In genomic region chr15:93286456-93286855, GRCh38 we compare ENCODE assay signal across 17 cellular contexts.
DNase-seq lines count a peak whose midpoint lies in the region; ATAC-seq and TF ChIP-seq lines count a peak whose summit lies in the region.
"Had no signal": no experiment of that assay in that cellular context is flagged by ENCODE, and none has a peak within 500 bp of the region (broad histone marks: within the 10 kb centered on the region; RNA-seq: fewer than 3 reads in every experiment).

No MANE protein-coding gene starts in this region.

- H2AK5ac ChIP-seq in mesendoderm (ENCODE audit: low read length), result no peak overlapping the region

- no peaks in the 10 kb centered on the region for H3K27me3 ChIP-seq in breast epithelium
- no peaks in the 10 kb centered on the region for H3K27me3 ChIP-seq in SJSA1 (replicated peaks)
- H3K27me3 ChIP-seq in mesendoderm (ENCODE audit: insufficient read depth, low read length, poor library complexity), result no peaks in the 10 kb centered on the region
- H3K27me3 ChIP-seq in gastroesophageal sphincter, result no peaks in the 10 kb centered on the region
- H3K27me3 ChIP-seq: BLaER1 treated with 17β-estradiol and CSF1 and Interleukin-3, amounts not matched to agents 10 nM and 100 nM had no signal

- no peak overlapping the region for H2BK5ac ChIP-seq in mesendoderm (ENCODE audit: low read length)

- no peaks in the 10 kb centered on the region for H3K9me3 ChIP-seq in breast epithelium
- no peaks in the 10 kb centered on the region for H3K9me3 ChIP-seq in SJSA1 (replicated peaks)
- H3K9me3 ChIP-seq in gastroesophageal sphincter, result no peaks in the 10 kb centered on the region

- H3K4me1 ChIP-seq in breast epithelium, result no peaks in the 10 kb centered on the region
- H3K4me1 ChIP-seq in SJSA1 (replicated peaks), result peaks cover 16% of the 10 kb centered on the region
- no peaks in the 10 kb centered on the region for H3K4me1 ChIP-seq in mesendoderm (ENCODE audit: control insufficient read depth, low read depth, low read length)
- peaks cover 0 to 10% (median 0%) of the 10 kb centered on the region in 3 donors for H3K4me1 ChIP-seq in gastroesophageal sphincter

- no peak overlapping the region for H4K8ac ChIP-seq in mesendoderm (ENCODE audit: low read depth, low read length)

- no peak overlapping the region for H2BK15ac ChIP-seq in mesendoderm (replicated peaks; ENCODE audit: low read depth)

- intact Hi-C loops in breast epithelium (cut with DNase I; ENCODE audit: low total_unique reads), result no loop called here

- no peak overlapping the region for H3K9ac ChIP-seq in mesendoderm (ENCODE audit: low read length)
- H3K9ac ChIP-seq: BLaER1 treated with 17β-estradiol and CSF1 and Interleukin-3, amounts not matched to agents 10 nM and 100 nM had no signal

- H3K4me2 ChIP-seq in mesendoderm (ENCODE audit: low read length), result no peak overlapping the region

- no peak overlapping the region for H3K27ac ChIP-seq in breast epithelium
- 0 out of 2 replicates have a peak overlapping the region, but pooled peaks have one; percentile 26 for H3K27ac ChIP-seq in SJSA1
- H3K27ac ChIP-seq in mesendoderm (ENCODE audit: low read depth, low read length), result no peak overlapping the region
- no peak overlapping the region for H3K27ac ChIP-seq in gastroesophageal sphincter

- no peak overlapping the region for H4K5ac ChIP-seq in mesendoderm (ENCODE audit: low read length)

- no peak for TF ChIP-seq EP300 in gastroesophageal sphincter (IDR thresholded peaks at IDR 0.05)

- H2BK120ac ChIP-seq in mesendoderm (ENCODE audit: low read depth, low read length), result no peak overlapping the region

- no peak overlapping the region for H3K18ac ChIP-seq in mesendoderm (ENCODE audit: low read length)

- H3K23ac ChIP-seq in mesendoderm (ENCODE audit: low read length), result no peak overlapping the region

- no peak overlapping the region for H3K4ac ChIP-seq in mesendoderm (ENCODE audit: low read depth, low read length)

- H3K79me2 ChIP-seq in mesendoderm (ENCODE audit: control insufficient read depth, insufficient read depth, low read length), result no peaks in the 10 kb centered on the region

- no peak overlapping the region for H3K4me3 ChIP-seq in breast epithelium
- H3K4me3 ChIP-seq in SJSA1, result no peak overlapping the region
- no peak overlapping the region for H3K4me3 ChIP-seq in mesendoderm (ENCODE audit: low read length)
- no peak overlapping the region for H3K4me3 ChIP-seq in gastroesophageal sphincter
- H3K4me3 ChIP-seq: BLaER1 treated with 17β-estradiol and CSF1 and Interleukin-3, amounts not matched to agents 10 nM and 100 nM; GM12878 had no signal

- in situ Hi-C loops in T47D (cut with HindIII; ENCODE audit: low pct_unique_long_range_greater_than_20kb, low sequenced_read_pairs), result no loop called here

- TF ChIP-seq CTCF in breast epithelium (IDR thresholded peaks at IDR 0.05), result no peak
- no peak for TF ChIP-seq CTCF in gastroesophageal sphincter (IDR thresholded peaks at IDR 0.05)

- no CpG with 5 or more reads among the region's 2 CpGs for WGBS in mesendoderm (ENCODE audit: extremely low coverage, insufficient coverage, low lambda C conversion rate)
- 60 to 100% methylated on average over 2 of the region's 2 CpGs for WGBS in gastroesophageal sphincter (ENCODE audit: low coverage in 1 of 2), 2 donors

- H3K36me3 ChIP-seq in breast epithelium (no peaks in the 10 kb centered on the region), SJSA1 (no peaks in the 10 kb centered on the region), mesendoderm (ENCODE audit: control insufficient read depth, insufficient read depth, low read length) (no peaks in the 10 kb centered on the region), gastroesophageal sphincter (no peaks in the 10 kb centered on the region)
- H3K36me3 ChIP-seq: BLaER1 treated with 17β-estradiol and CSF1 and Interleukin-3, amounts not matched to agents 10 nM and 100 nM had no signal

- TF ChIP-seq POLR2A in breast epithelium (IDR thresholded peaks at IDR 0.05), result no peak
- no peak for TF ChIP-seq POLR2A in gastroesophageal sphincter (IDR thresholded peaks at IDR 0.05)

- DNase-seq in T47D (ENCODE audit: low read depth in 1 of 2, low spot score in 1 of 2) (peak; percentile 23 to 30), breast epithelium (ENCODE audit: low spot score in 2 of 2) (no peak), SJSA1 (ENCODE audit: low read depth in 1 of 2, low spot score in 2 of 2) (peak; percentile 52 to 58), mesendoderm (peak; percentile 79), DMS153 (lab: John Stamatoyannopoulos, UW) (no peak), SIG-M5 treated with dmso at 0.1 percent for 504 hours (lab: John Stamatoyannopoulos, UW; ENCODE audit: unreplicated experiment) (no peak)
- DNase-seq: 8988T; ACHN; CD4-positive, CD25-positive, alpha-beta regulatory T cell; DMS 273 treated with DMSO at 0.1 percent for 48 hours; DMS79; HCEC 1CT; HFFc6 had no signal

- no peaks in the 10 kb centered on the region for H3K79me1 ChIP-seq in mesendoderm (ENCODE audit: low read length)

- ATAC-seq in GM18907 (IDR thresholded peaks at IDR 0.05; ENCODE audit: unreplicated experiment) (no peak), gastroesophageal sphincter (no peak)
- ATAC-seq: GM12878 had no signal

- no peak overlapping the region for H3K56ac ChIP-seq in mesendoderm (ENCODE audit: low read length)

Comparison
In these comparisons a context has a peak if more than half of its experiments do, and no peak if none do; other contexts are left out.
1. DNase-seq: peak in T47D (2 of 2), SJSA1 (2 of 2) and mesendoderm (single experiment); none in breast epithelium (0 of 2), DMS153 (single experiment) and SIG-M5 treated with dmso at 0.1 percent for 504 hours (single experiment).